ENCODE assay signal across 14 cellular contexts in the genomic region with DNA sequence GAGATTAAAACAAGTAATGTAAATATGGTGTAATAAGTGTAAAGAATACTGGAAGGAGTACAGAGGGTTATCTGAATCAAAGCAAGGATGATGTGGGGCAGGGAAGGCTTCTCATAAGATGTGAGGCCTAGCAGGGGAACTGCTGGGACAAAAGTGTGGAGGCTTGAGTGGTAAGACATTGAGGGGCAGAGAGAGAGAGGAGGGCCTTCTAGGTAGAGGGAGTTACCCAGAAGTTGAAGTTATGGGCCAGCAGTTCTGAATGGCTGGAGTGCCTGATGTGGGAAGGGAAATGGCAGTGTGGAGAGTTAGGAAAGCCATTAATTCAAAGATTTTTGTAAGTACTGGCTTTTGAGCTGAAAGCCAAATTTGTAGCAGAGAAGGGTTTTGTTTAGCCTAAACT. TPM values are rescaled to one million over a fixed set of nuclear protein-coding genes. Genes with fewer than 3 reads are reported as not detected.
DNase-seq lines count a peak whose midpoint lies in the region; TF ChIP-seq lines count a peak whose summit lies in the region.
"Had no signal": no experiment of that assay in that cellular context is flagged by ENCODE, and none has a peak within 500 bp of the region (broad histone marks: within the 10 kb centered on the region; RNA-seq: fewer than 3 reads in every experiment).

No MANE protein-coding gene starts in this region.

- H3K9me3 ChIP-seq in SU-DHL-6 (ENCODE audit: insufficient read depth, low read length) (no peaks in the 10 kb centered on the region), iPS-20b (ENCODE audit: insufficient read depth, low read depth, low read length) (no peaks in the 10 kb centered on the region), skeletal muscle tissue (ENCODE audit: control insufficient read depth in 3 of 3, low read length in 3 of 3) (no peaks in the 10 kb centered on the region)

- 0 out of 2 replicates have a peak, but pooled peaks cover 4% of the 10 kb centered on the region for H4K20me1 ChIP-seq in SU-DHL-6 (ENCODE audit: low read depth, low read length)

- peaks cover 0 to 3% (median 1%) of the 10 kb centered on the region in 3 donors for H3K27me3 Mint-ChIP-seq in CD14-positive monocyte (ENCODE audit: low read depth in 3 of 3)
- H3K27me3 Mint-ChIP-seq in T-helper 2 cell treated with Interferon-gamma antibody and Interleukin-4, amounts not matched to agents 5 μg/mL and 100 μg/mL, for 36 hours (ENCODE audit: low read depth) = no peaks in the 10 kb centered on the region
- H3K27me3 Mint-ChIP-seq: B cell; central memory CD8-positive, alpha-beta T cell; natural killer cell treated with Interleukin-12 subunit alpha and Interleukin-12 subunit beta and Interleukin-15 and Interleukin-18, amount 100 ng/mL, for 72 hours had no signal

- peaks cover 20% of the 10 kb centered on the region; the same call in 1 of the 2 replicates for H3F3A ChIP-seq in SU-DHL-6 (ENCODE audit: insufficient read depth)

- no peak overlapping the region for H2AFZ ChIP-seq in SU-DHL-6 (ENCODE audit: low read depth, low read length, severe bottlenecking)
- H2AFZ ChIP-seq: PC-9 had no signal

- peaks cover 72% of the 10 kb centered on the region for H3K79me2 ChIP-seq in SU-DHL-6 (ENCODE audit: insufficient read depth, low read length)

- intact Hi-C loops in CD14-positive monocyte (cut with micrococcal nuclease) = loop anchor here in 1 of 2 donors (5.0 kb wide), 1 partner anchor 38 kb away; a partner anchor contains a TSS

- H3K4me1 Mint-ChIP-seq in CD14-positive monocyte = peaks cover 42% of the 10 kb centered on the region
- peaks cover 3% of the 10 kb centered on the region for H3K4me1 Mint-ChIP-seq in T-helper 2 cell treated with Interferon-gamma antibody and Interleukin-4, amounts not matched to agents 5 μg/mL and 100 μg/mL, for 36 hours (ENCODE audit: low read depth)

- H3K4me1 ChIP-seq in iPS-20b (ENCODE audit: insufficient read depth, low read length) = peaks cover 19% of the 10 kb centered on the region
- peaks cover 51 to 67% (median 54%) of the 10 kb centered on the region in 3 donors for H3K4me1 ChIP-seq in skeletal muscle tissue (ENCODE audit: control insufficient read depth in 3 of 3, insufficient read depth in 3 of 3, low read length in 3 of 3)

- H3K36me3 ChIP-seq in SU-DHL-6 (ENCODE audit: low read length) = no peaks in the 10 kb centered on the region
- no peaks in the 10 kb centered on the region for H3K36me3 ChIP-seq in iPS-20b (ENCODE audit: insufficient read depth, low read depth, low read length)
- peaks cover 0 to 2% (median 0%) of the 10 kb centered on the region in 3 donors for H3K36me3 ChIP-seq in skeletal muscle tissue (ENCODE audit: control insufficient read depth in 3 of 3, insufficient read depth in 3 of 3, low read length in 3 of 3)

- H3K4me3 ChIP-seq in SU-DHL-6 (ENCODE audit: insufficient read depth, low read length, poor library complexity, severe bottlenecking) (no peak overlapping the region), iPS-20b (ENCODE audit: low read length) (no peak overlapping the region), skeletal muscle tissue (ENCODE audit: low read length in 3 of 3) (no peak overlapping the region)
- H3K4me3 ChIP-seq: PC-9 had no signal

- H3K36me3 Mint-ChIP-seq in CD14-positive monocyte = peaks cover 29 to 43% of the 10 kb centered on the region in 2 donors
- peaks cover 2% of the 10 kb centered on the region for H3K36me3 Mint-ChIP-seq in T-helper 2 cell treated with Interferon-gamma antibody and Interleukin-4, amounts not matched to agents 5 μg/mL and 100 μg/mL, for 36 hours (ENCODE audit: low read depth)
- H3K36me3 Mint-ChIP-seq: natural killer cell treated with Interleukin-12 subunit alpha and Interleukin-12 subunit beta and Interleukin-15 and Interleukin-18, amount 100 ng/mL, for 72 hours had no signal

- no peak overlapping the region for H3K4me3 Mint-ChIP-seq in CD14-positive monocyte
- H3K4me3 Mint-ChIP-seq in T-helper 2 cell treated with Interferon-gamma antibody and Interleukin-4, amounts not matched to agents 5 μg/mL and 100 μg/mL, for 36 hours = no peak overlapping the region
- H3K4me3 Mint-ChIP-seq: B cell; central memory CD8-positive, alpha-beta T cell; natural killer cell treated with Interleukin-12 subunit alpha and Interleukin-12 subunit beta and Interleukin-15 and Interleukin-18, amount 100 ng/mL, for 72 hours; T-helper 1 cell treated with Interleukin-12 subunit alpha and Interleukin-12 subunit beta and Interleukin-4 antibody, amounts not matched to agents 30 μg/mL and 1 μg/mL, for 36 hours had no signal

- peak overlapping the region; percentile 5 to 74 (median 64) for H3K27ac Mint-ChIP-seq in CD14-positive monocyte
- no peak overlapping the region for H3K27ac Mint-ChIP-seq in T-helper 2 cell treated with Interferon-gamma antibody and Interleukin-4, amounts not matched to agents 5 μg/mL and 100 μg/mL, for 36 hours
- H3K27ac Mint-ChIP-seq: activated T-helper 2 cell treated with anti-CD3 and anti-CD28 coated beads, Interferon-gamma antibody, Interleukin-2, Interleukin-4, amounts not matched to agents 10 μg/mL and 5 μg/mL and 100 μg/mL, durations not matched to agents 14 hours and 24 hours and 36 hours; B cell; T-helper 1 cell treated with Interleukin-12 subunit alpha and Interleukin-12 subunit beta and Interleukin-4 antibody, amounts not matched to agents 30 μg/mL and 1 μg/mL, for 36 hours had no signal

- no peak for TF ChIP-seq CTCF in CD14-positive monocyte (IDR thresholded peaks at IDR 0.05)
- no peak for TF ChIP-seq CTCF in SU-DHL-6 (IDR thresholded peaks at IDR 0.05; ENCODE audit: insufficient read depth, low read length, poor library complexity, severe bottlenecking)

- H3K9me2 ChIP-seq in SU-DHL-6 (replicated peaks; ENCODE audit: insufficient read depth, low read length) = no peaks in the 10 kb centered on the region

- H3K9ac ChIP-seq in SU-DHL-6 (ENCODE audit: low read length) (no peak overlapping the region), iPS-20b (ENCODE audit: low read depth, low read length) (peak overlapping the region; percentile 45; the same call in 1 of the 2 replicates), skeletal muscle tissue (ENCODE audit: low read depth in 1 of 3, low read length in 3 of 3) (no peak overlapping the region)

- H3K4me2 ChIP-seq in SU-DHL-6 (ENCODE audit: low read depth, low read length, poor library complexity, severe bottlenecking) = peak overlapping the region; percentile 56
- H3K4me2 ChIP-seq: PC-9 had no signal

- DNase-seq in CD14-positive monocyte (ENCODE audit: low spot score) = no peak
- DNase-seq in activated CD4-positive, CD25-positive, alpha-beta regulatory T cell treated with anti-CD3 and anti-CD28 coated beads, Interleukin-2, amount 50 U/mL, for 72 hours = no peak
- no peak for DNase-seq in T-helper 2 cell treated with Interferon-gamma antibody and Interleukin-4, amounts not matched to agents 5 μg/mL and 100 μg/mL, for 36 hours (ENCODE audit: low spot score)
- DNase-seq in anterior cingulate cortex (lab: John Stamatoyannopoulos, UW) = no peak
- DNase-seq in SHP77 treated with DMSO at 0.1 percent for 48 hours (lab: John Stamatoyannopoulos, UW) = no peak

- H3K27me3 ChIP-seq in SU-DHL-6 (ENCODE audit: low read length) = no peaks in the 10 kb centered on the region
- H3K27me3 ChIP-seq in iPS-20b (ENCODE audit: insufficient read depth, low read length) = no peaks in the 10 kb centered on the region
- no peaks in the 10 kb centered on the region for H3K27me3 ChIP-seq in skeletal muscle tissue (ENCODE audit: control insufficient read depth in 3 of 3, insufficient read depth in 3 of 3, low read length in 3 of 3)

- no peaks in the 10 kb centered on the region for H3K9me3 Mint-ChIP-seq in CD14-positive monocyte
- no peaks in the 10 kb centered on the region for H3K9me3 Mint-ChIP-seq in T-helper 2 cell treated with Interferon-gamma antibody and Interleukin-4, amounts not matched to agents 5 μg/mL and 100 μg/mL, for 36 hours
- H3K9me3 Mint-ChIP-seq: activated T-helper 2 cell treated with anti-CD3 and anti-CD28 coated beads, Interferon-gamma antibody, Interleukin-2, Interleukin-4, amounts not matched to agents 10 μg/mL and 5 μg/mL and 100 μg/mL, durations not matched to agents 14 hours and 24 hours and 36 hours; central memory CD8-positive, alpha-beta T cell; natural killer cell treated with Interleukin-12 subunit alpha and Interleukin-12 subunit beta and Interleukin-15 and Interleukin-18, amount 100 ng/mL, for 72 hours; T-helper 1 cell treated with Interleukin-12 subunit alpha and Interleukin-12 subunit beta and Interleukin-4 antibody, amounts not matched to agents 30 μg/mL and 1 μg/mL, for 36 hours had no signal

- H3K27ac ChIP-seq in SU-DHL-6 (ENCODE audit: low read depth, low read length) (peak overlapping the region; percentile 71), iPS-20b (ENCODE audit: low read length) (no peak overlapping the region), skeletal muscle tissue (ENCODE audit: low read depth, low read length) (peak overlapping the region; percentile 98)
- H3K27ac ChIP-seq: PC-9 had no signal

RNA-seq across cellular contexts. Expression of a gene that starts 36.8 kb away (rescaled TPM):
- polyA plus RNA-seq in CD14-positive monocyte = 10 to 100 TPM; 10.7 to 13.9 TPM
- total RNA-seq in skeletal muscle tissue = 32.4 TPM
